25 cellular contexts compared by ENCODE assay signal in the genomic region with DNA sequence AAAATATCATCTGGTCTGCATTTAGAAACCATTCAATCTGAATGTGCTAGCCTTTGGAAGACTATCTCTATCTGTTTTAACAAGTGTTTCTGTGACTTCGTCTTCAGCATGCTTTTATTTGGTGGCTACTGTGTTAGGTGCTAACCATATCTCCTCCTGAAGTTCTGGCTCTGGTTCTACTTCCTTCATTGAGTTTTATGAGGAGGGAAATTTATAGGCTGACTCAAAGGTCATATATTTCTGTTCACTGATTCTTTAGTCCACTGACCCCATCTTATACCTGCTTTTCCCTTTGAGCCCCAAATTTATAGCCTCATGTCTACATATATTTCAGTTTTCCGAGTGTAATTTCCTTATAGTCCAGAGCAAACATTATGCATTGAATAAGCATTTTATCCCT.
DNase-seq lines count a peak whose midpoint lies in the region; ATAC-seq, FAIRE-seq and TF ChIP-seq lines count a peak whose summit lies in the region.
"Had no signal": no experiment of that assay in that cellular context is flagged by ENCODE, and none has a peak within 500 bp of the region (broad histone marks: within the 10 kb centered on the region; RNA-seq: fewer than 3 reads in every experiment).

No MANE protein-coding gene starts in this region.

- H3K4me3 ChIP-seq in BLaER1 treated with 17β-estradiol and CSF1 and Interleukin-3, amounts not matched to agents 10 nM and 100 nM, result no peak overlapping the region
- no peak overlapping the region for H3K4me3 ChIP-seq in astrocyte (ENCODE audit: insufficient read depth, low read depth, low read length)
- H3K4me3 ChIP-seq: A549, GM12878 had no signal

- intact Hi-C loops in left colon (cut with DNase I, micrococcal nuclease), result no loop called here

- H3K9me3 Mint-ChIP-seq in astrocyte (ENCODE audit: unreplicated experiment), result peaks cover 5% of the 10 kb centered on the region
- H3K9me3 Mint-ChIP-seq: CD14-positive monocyte; CD4-positive, alpha-beta memory T cell; CD4-positive, CD25-positive, alpha-beta regulatory T cell; CD8-positive, alpha-beta memory T cell had no signal

- no peak for FAIRE-seq in astrocyte (lab: Jason Lieb, UNC)
- FAIRE-seq: A549, GM12878, GM12892, GM18507, GM19239 had no signal

- H3K4me1 Mint-ChIP-seq in astrocyte (ENCODE audit: low read depth, unreplicated experiment), result peaks cover 8% of the 10 kb centered on the region
- H3K4me1 Mint-ChIP-seq: B cell; CD4-positive, alpha-beta memory T cell; CD8-positive, alpha-beta memory T cell had no signal

- no peaks in the 10 kb centered on the region for H4K20me1 ChIP-seq in BLaER1 treated with 17β-estradiol and CSF1 and Interleukin-3, amounts not matched to agents 10 nM and 100 nM
- no peaks in the 10 kb centered on the region for H4K20me1 ChIP-seq in astrocyte (ENCODE audit: insufficient read depth, low read length)

- peaks cover 5% of the 10 kb centered on the region for H3K27me3 Mint-ChIP-seq in astrocyte (ENCODE audit: low read depth, unreplicated experiment)
- H3K27me3 Mint-ChIP-seq: CD4-positive, CD25-positive, alpha-beta regulatory T cell had no signal

- no peaks in the 10 kb centered on the region for H3K79me2 ChIP-seq in astrocyte (ENCODE audit: insufficient read depth, low read length)

- no peak overlapping the region for H2AFZ ChIP-seq in astrocyte (ENCODE audit: low read depth, low read length)

- ATAC-seq in left colon, result peak; percentile 88
- no peak for ATAC-seq in omental fat pad (ENCODE audit: low FRiP score)
- ATAC-seq: A549, GM12878 had no signal

- H3K27me3 ChIP-seq in BLaER1 treated with 17β-estradiol and CSF1 and Interleukin-3, amounts not matched to agents 10 nM and 100 nM, result no peaks in the 10 kb centered on the region
- no peaks in the 10 kb centered on the region for H3K27me3 ChIP-seq in astrocyte (ENCODE audit: insufficient read depth, low read length)

- H3K9me3 ChIP-seq in BLaER1 treated with 17β-estradiol and CSF1 and Interleukin-3, amounts not matched to agents 10 nM and 100 nM (replicated peaks in 1 of 11), result peaks cover 0 to 19% (median 0%) of the 10 kb centered on the region in 11 experiments; a peak in 6 of 22 replicates
- no peaks in the 10 kb centered on the region for H3K9me3 ChIP-seq in astrocyte (ENCODE audit: insufficient read depth, low read depth, low read length)
- H3K9me3 ChIP-seq: A549 had no signal

- peak overlapping the region; percentile 42 for H3K27ac Mint-ChIP-seq in astrocyte (ENCODE audit: unreplicated experiment)
- H3K27ac Mint-ChIP-seq: B cell; CD14-positive monocyte; CD4-positive, alpha-beta memory T cell; CD4-positive, CD25-positive, alpha-beta regulatory T cell; CD8-positive, alpha-beta memory T cell had no signal

- H3K4me2 ChIP-seq in BLaER1 treated with 17β-estradiol and CSF1 and Interleukin-3, amounts not matched to agents 10 nM and 100 nM, result peak overlapping the region in 9 of 11 experiments; percentile 48 to 80 (median 75); a peak in 19 of 22 replicates
- no peak overlapping the region for H3K4me2 ChIP-seq in astrocyte (ENCODE audit: low read length)
- H3K4me2 ChIP-seq: A549 had no signal

- H3K27ac ChIP-seq in BLaER1 treated with 17β-estradiol and CSF1 and Interleukin-3, amounts not matched to agents 10 nM and 100 nM, result peak overlapping the region in 9 of 11 experiments; percentile 9 to 68 (median 44); a peak in 15 of 22 replicates
- H3K27ac ChIP-seq in astrocyte (ENCODE audit: low read depth, low read length), result no peak overlapping the region
- H3K27ac ChIP-seq: 22Rv1, A549 had no signal

- H3K4me1 ChIP-seq in BLaER1 treated with 17β-estradiol and CSF1 and Interleukin-3, amounts not matched to agents 10 nM and 100 nM, result peaks cover 17 to 59% (median 41%) of the 10 kb centered on the region in 10 experiments
- peaks cover 3% of the 10 kb centered on the region for H3K4me1 ChIP-seq in astrocyte (ENCODE audit: insufficient read depth, low read length)
- H3K4me1 ChIP-seq: A549 had no signal

- 0 out of 22 replicates have a peak overlapping the region, but pooled peaks of 1 of the 11 experiments have one; percentile 2 for H3K9ac ChIP-seq in BLaER1 treated with 17β-estradiol and CSF1 and Interleukin-3, amounts not matched to agents 10 nM and 100 nM
- no peak overlapping the region for H3K9ac ChIP-seq in astrocyte (ENCODE audit: low read length)

- H3K36me3 Mint-ChIP-seq in astrocyte (ENCODE audit: low read depth, unreplicated experiment), result no peaks in the 10 kb centered on the region
- H3K36me3 Mint-ChIP-seq: CD14-positive monocyte; CD4-positive, alpha-beta memory T cell; CD4-positive, CD25-positive, alpha-beta regulatory T cell; CD8-positive, alpha-beta memory T cell had no signal

- H3K4me3 Mint-ChIP-seq in astrocyte (ENCODE audit: unreplicated experiment), result no peak overlapping the region
- H3K4me3 Mint-ChIP-seq: B cell; CD4-positive, alpha-beta memory T cell; CD4-positive, CD25-positive, alpha-beta regulatory T cell; CD8-positive, alpha-beta memory T cell had no signal

- H3K36me3 ChIP-seq in BLaER1 treated with 17β-estradiol and CSF1 and Interleukin-3, amounts not matched to agents 10 nM and 100 nM, result no peaks in the 10 kb centered on the region
- no peaks in the 10 kb centered on the region for H3K36me3 ChIP-seq in astrocyte (ENCODE audit: insufficient read depth, low read length)

- TF ChIP-seq CTCF in astrocyte (IDR thresholded peaks at IDR 0.05; ENCODE audit: insufficient read depth, low read depth, low read length), result no peak
- TF ChIP-seq CTCF in omental fat pad (IDR thresholded peaks at IDR 0.05), result no peak

- DNase-seq in astrocyte (ENCODE audit: low read depth) (no peak), left colon (no peak), RKO (ENCODE audit: low spot score) (no peak), omental fat pad (ENCODE audit: low spot score) (no peak), NCI-H345 (lab: John Stamatoyannopoulos, UW) (no peak)
- DNase-seq: CD4-positive, alpha-beta memory T cell; CD4-positive, CD25-positive, alpha-beta regulatory T cell; CD8-positive, alpha-beta memory T cell; COR-L47; DMS 273 treated with DMSO at 0.1 percent for 48 hours; DMS153; DMS53; DMS79; DND-41; EL; GDM1 had no signal
